16 cellular contexts compared by ENCODE assay signal in the genomic region with DNA sequence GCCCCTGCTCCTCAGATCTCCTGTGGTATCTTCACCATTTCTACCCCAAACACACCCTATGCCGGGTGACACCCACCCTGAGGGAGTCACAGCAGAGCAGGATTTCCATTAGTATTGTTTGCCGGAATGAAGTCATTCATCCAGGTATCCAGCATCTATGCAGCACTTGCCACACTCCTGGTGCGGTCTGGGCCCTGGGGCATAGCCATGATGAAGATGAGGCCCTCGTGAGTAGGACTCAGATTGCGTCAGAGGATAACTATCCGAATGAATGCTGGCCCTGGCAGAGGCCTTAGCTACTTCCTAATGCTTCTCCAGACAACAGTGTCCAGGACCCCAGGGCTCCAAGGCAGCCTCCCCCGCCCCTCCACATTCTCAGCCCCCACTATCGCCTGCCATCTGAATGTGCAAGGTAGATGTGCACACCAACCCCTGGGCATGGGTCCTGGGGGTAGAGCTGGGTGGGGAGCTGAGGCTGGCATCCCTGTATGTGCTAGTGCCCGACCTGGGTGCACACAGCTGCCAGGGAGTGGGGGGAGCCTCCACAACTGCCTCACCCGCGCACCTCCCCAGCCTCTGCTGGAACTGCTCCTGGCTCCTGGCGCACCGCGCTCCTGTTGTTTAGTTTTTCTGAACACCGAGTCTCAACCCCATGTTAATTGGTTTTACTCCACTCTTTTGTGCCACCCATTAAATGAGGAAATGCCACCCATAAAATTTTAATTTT. TPM values are rescaled to one million over a fixed set of nuclear protein-coding genes. Genes with fewer than 3 reads are reported as not detected.
DNase-seq lines count a peak whose midpoint lies in the region; ATAC-seq, FAIRE-seq and TF ChIP-seq lines count a peak whose summit lies in the region.
"Had no signal": no experiment of that assay in that cellular context is flagged by ENCODE, and none has a peak within 500 bp of the region (broad histone marks: within the 10 kb centered on the region; RNA-seq: fewer than 3 reads in every experiment).

No MANE protein-coding gene starts in this region.

- H3K23ac ChIP-seq in mesenchymal stem cell (ENCODE audit: low read length in 2 of 2) = no peak overlapping the region

- ATAC-seq in GM19023 (IDR thresholded peaks at IDR 0.05; ENCODE audit: unreplicated experiment) = no peak
- ATAC-seq: heart left ventricle had no signal

- H2AK5ac ChIP-seq in mesenchymal stem cell (ENCODE audit: low read length, severe bottlenecking) = no peak overlapping the region

- no peaks in the 10 kb centered on the region for H3K9me3 ChIP-seq in mesenchymal stem cell (ENCODE audit: control insufficient read depth, low read length)
- H3K9me3 ChIP-seq: heart left ventricle, ovary, uterus had no signal

- H3K4me1 ChIP-seq in mesenchymal stem cell (ENCODE audit: control insufficient read depth, insufficient read depth, low read depth, low read length) = peaks cover 11% of the 10 kb centered on the region
- H3K4me1 ChIP-seq: uterus had no signal

- H3K14ac ChIP-seq in mesenchymal stem cell (ENCODE audit: low read length in 2 of 2) = no peak overlapping the region

- H3K4ac ChIP-seq in mesenchymal stem cell (ENCODE audit: low read depth in 1 of 2, low read length in 2 of 2) = no peak overlapping the region

- no peak overlapping the region for H2AFZ ChIP-seq in mesenchymal stem cell (ENCODE audit: low read depth, low read length)

- H3K79me1 ChIP-seq in mesenchymal stem cell (replicated peaks; ENCODE audit: low read length, poor library complexity, severe bottlenecking) = peaks cover 2% of the 10 kb centered on the region

- H4K8ac ChIP-seq in mesenchymal stem cell (ENCODE audit: low read length) = no peak overlapping the region

- H3K4me2 ChIP-seq in mesenchymal stem cell (ENCODE audit: low read length, poor library complexity, severe bottlenecking) = no peak overlapping the region

- TF ChIP-seq CTCF in bronchial epithelial cell (IDR thresholded peaks at IDR 0.05; ENCODE audit: insufficient read depth, low read length, severe bottlenecking) = no peak

- peak; percentile 74 for DNase-seq in EL
- DNase-seq in HPDE6-E6E7 (ENCODE audit: extremely low spot score) = peak; percentile 78
- DNase-seq in bronchial epithelial cell (ENCODE audit: low read depth) = peak; percentile 88
- DNase-seq in mesenchymal stem cell = no peak
- no peak for DNase-seq in medulla oblongata (ENCODE audit: extremely low spot score)
- DNase-seq in DMS53 (lab: John Stamatoyannopoulos, UW) = no peak
- DNase-seq: activated CD4-positive, alpha-beta memory T cell treated with anti-CD3 and anti-CD28 coated beads, Interleukin-2, amount 10 ng/mL, durations not matched to agents 7 days and 5 days; activated T-cell treated with anti-CD3 and anti-CD28 coated beads, Interleukin-2, amount 50 U/mL, for 72 hours; GF-D8; heart left ventricle; ovary; stimulated activated naive CD4-positive, alpha-beta T cell; uterus had no signal

- 63% methylated on average over 14 of the region's 15 CpGs for WGBS in mesenchymal stem cell

- H3K27ac ChIP-seq in mesenchymal stem cell (ENCODE audit: low read length, poor library complexity, severe bottlenecking) = no peak overlapping the region
- H3K27ac ChIP-seq: heart left ventricle, ovary, uterus had no signal

- no peak overlapping the region for H2BK15ac ChIP-seq in mesenchymal stem cell (ENCODE audit: low read depth, poor library complexity, severe bottlenecking)

- H2BK12ac ChIP-seq in mesenchymal stem cell (ENCODE audit: low read length in 2 of 2) = no peak overlapping the region

- FAIRE-seq in bronchial epithelial cell (lab: Jason Lieb, UNC) = peak; percentile 86
- FAIRE-seq: endometrium had no signal

- no peaks in the 10 kb centered on the region for H3K36me3 ChIP-seq in bronchial epithelial cell (ENCODE audit: control insufficient read depth, insufficient read depth, low read length)
- H3K36me3 ChIP-seq in mesenchymal stem cell (ENCODE audit: control insufficient read depth in 1 of 2, insufficient read depth in 2 of 2, low read depth in 1 of 2, low read length in 2 of 2) = peaks cover 0 to 7% of the 10 kb centered on the region in 2 experiments
- H3K36me3 ChIP-seq: heart left ventricle, ovary, uterus had no signal

- H2BK120ac ChIP-seq in mesenchymal stem cell (ENCODE audit: low read depth, low read length) = no peak overlapping the region

- no peak overlapping the region for H3K18ac ChIP-seq in mesenchymal stem cell (ENCODE audit: low read depth in 1 of 2, low read length in 2 of 2)

- no peak overlapping the region for H3K9ac ChIP-seq in mesenchymal stem cell (ENCODE audit: low read length)

- no peak overlapping the region for H3K4me3 ChIP-seq in bronchial epithelial cell (ENCODE audit: low read depth, low read length)
- no peak overlapping the region for H3K4me3 ChIP-seq in mesenchymal stem cell (ENCODE audit: insufficient read depth in 1 of 2, low read depth in 1 of 2, low read length in 2 of 2)
- H3K4me3 ChIP-seq: heart left ventricle, ovary, skin epidermis, uterus had no signal

- H2BK5ac ChIP-seq in mesenchymal stem cell (ENCODE audit: low read depth, low read length, poor library complexity, severe bottlenecking) = no peak overlapping the region

- H3K27me3 ChIP-seq in bronchial epithelial cell (ENCODE audit: control insufficient read depth, insufficient read depth, low read length) (no peaks in the 10 kb centered on the region), mesenchymal stem cell (ENCODE audit: control insufficient read depth in 1 of 2, insufficient read depth in 1 of 2, low read length in 2 of 2) (peaks cover 15 to 29% of the 10 kb centered on the region in 2 experiments)
- H3K27me3 ChIP-seq: ovary had no signal

- peak overlapping the region; percentile 25 for H4K91ac ChIP-seq in mesenchymal stem cell (ENCODE audit: low read length)

RNA-seq across cellular contexts. Expression of a gene that starts 25.5 kb away (rescaled TPM):
- 14.2 and 24.2 TPM in 2 replicates for total RNA-seq in bronchial epithelial cell
- 11.2 TPM for polyA plus RNA-seq in mesenchymal stem cell (2013, experiment 1 of 2)
- polyA plus RNA-seq in mesenchymal stem cell (2013, experiment 2 of 2) = 11.4 TPM

Comparison
In these comparisons a context has a peak if more than half of its experiments do, and no peak if none do; other contexts are left out.
1. DNase-seq: peak in EL (single experiment), HPDE6-E6E7 (single experiment) and bronchial epithelial cell (single experiment); none in mesenchymal stem cell (single experiment), medulla oblongata (single experiment) and DMS53 (single experiment).